ENCODE assay signal across 12 cellular contexts in genomic region chr21:44942566-44942965, GRCh38. TPM values are rescaled to one million over a fixed set of nuclear protein-coding genes. Genes with fewer than 3 reads are reported as not detected.
DNase-seq lines count a peak whose midpoint lies in the region; ATAC-seq, FAIRE-seq and TF ChIP-seq lines count a peak whose summit lies in the region.
"Had no signal": no experiment of that assay in that cellular context is flagged by ENCODE, and none has a peak within 500 bp of the region (broad histone marks: within the 10 kb centered on the region; RNA-seq: fewer than 3 reads in every experiment).

No MANE protein-coding gene starts in this region.

- H3K27me3 Mint-ChIP-seq in CD4-positive, CD25-positive, alpha-beta regulatory T cell = no peaks in the 10 kb centered on the region
- H3K27me3 Mint-ChIP-seq in activated naive CD8-positive, alpha-beta T cell = no peaks in the 10 kb centered on the region
- no peaks in the 10 kb centered on the region for H3K27me3 Mint-ChIP-seq in neural crest cell (ENCODE audit: low read depth)

- peaks cover 11% of the 10 kb centered on the region for H3K36me3 Mint-ChIP-seq in CD4-positive, CD25-positive, alpha-beta regulatory T cell
- no peaks in the 10 kb centered on the region for H3K36me3 Mint-ChIP-seq in activated naive CD8-positive, alpha-beta T cell
- no peaks in the 10 kb centered on the region for H3K36me3 Mint-ChIP-seq in neural crest cell (ENCODE audit: low read depth)

- H3K4me3 Mint-ChIP-seq in CD4-positive, CD25-positive, alpha-beta regulatory T cell = peak overlapping the region; percentile 85 to 94 (median 88)
- H3K4me3 Mint-ChIP-seq in activated naive CD8-positive, alpha-beta T cell = peak overlapping the region; percentile 96
- peak overlapping the region; percentile 90 for H3K4me3 Mint-ChIP-seq in neural crest cell

- peak; percentile 74 for FAIRE-seq in GM12891 (lab: Jason Lieb, UNC)

- H3K27ac Mint-ChIP-seq in CD4-positive, CD25-positive, alpha-beta regulatory T cell = peak overlapping the region; percentile 54 to 88 (median 78)
- H3K27ac Mint-ChIP-seq in activated naive CD8-positive, alpha-beta T cell = no peak overlapping the region
- H3K27ac Mint-ChIP-seq in neural crest cell (ENCODE audit: unreplicated experiment) = no peak overlapping the region

- peaks cover 0 to 1% (median 0%) of the 10 kb centered on the region in 7 donors for H3K9me3 Mint-ChIP-seq in CD4-positive, CD25-positive, alpha-beta regulatory T cell
- no peaks in the 10 kb centered on the region for H3K9me3 Mint-ChIP-seq in activated naive CD8-positive, alpha-beta T cell (ENCODE audit: low read depth)
- no peaks in the 10 kb centered on the region for H3K9me3 Mint-ChIP-seq in neural crest cell

- H3K27ac ChIP-seq in CD4-positive, CD25-positive, alpha-beta regulatory T cell (ENCODE audit: insufficient read depth, low read length, poor library complexity, severe bottlenecking) = no peak overlapping the region
- H3K27ac ChIP-seq: body of pancreas had no signal

- no peaks in the 10 kb centered on the region for H3K27me3 ChIP-seq in CD4-positive, CD25-positive, alpha-beta regulatory T cell (ENCODE audit: control insufficient read depth, insufficient read depth, low read length)
- H3K27me3 ChIP-seq: body of pancreas had no signal

- H3K9me3 ChIP-seq in CD4-positive, CD25-positive, alpha-beta regulatory T cell (ENCODE audit: control insufficient read depth in 2 of 2, low read length in 2 of 2) = no peaks in the 10 kb centered on the region
- H3K9me3 ChIP-seq: body of pancreas had no signal

- H3K4me3 ChIP-seq in CD4-positive, CD25-positive, alpha-beta regulatory T cell (ENCODE audit: low read depth, low read length) = no peak overlapping the region
- H3K4me3 ChIP-seq: body of pancreas had no signal

- TF ChIP-seq CTCF in neural crest cell (conservative IDR thresholded peaks at IDR 0.05) = no peak

- H3K4me1 ChIP-seq in CD4-positive, CD25-positive, alpha-beta regulatory T cell (ENCODE audit: control insufficient read depth, insufficient read depth, low read length, poor library complexity, severe bottlenecking) = peaks cover 30% of the 10 kb centered on the region

- H3K4me1 Mint-ChIP-seq in CD4-positive, CD25-positive, alpha-beta regulatory T cell = peaks cover 14 to 63% (median 33%) of the 10 kb centered on the region in 4 donors
- peaks cover 44% of the 10 kb centered on the region for H3K4me1 Mint-ChIP-seq in activated naive CD8-positive, alpha-beta T cell (ENCODE audit: low read depth)
- H3K4me1 Mint-ChIP-seq in neural crest cell = peaks cover 26% of the 10 kb centered on the region

- no peak for DNase-seq in CD4-positive, CD25-positive, alpha-beta regulatory T cell
- DNase-seq in GM12891 (ENCODE audit: insufficient read length, low spot score) = no peak
- DNase-seq in neural crest cell (ENCODE audit: low read depth, low spot score) = no peak
- no peak for DNase-seq in germinal center (ENCODE audit: low spot score)
- DNase-seq: body of pancreas, hypothalamus, NCI-H1694, NCI-H446, OCI-M1 had no signal

- H3K36me3 ChIP-seq in CD4-positive, CD25-positive, alpha-beta regulatory T cell (ENCODE audit: control insufficient read depth, insufficient read depth, low read length) = peaks cover 14% of the 10 kb centered on the region

- no peak for ATAC-seq in CD4-positive, CD25-positive, alpha-beta regulatory T cell (ENCODE audit: low read depth in 2 of 2)
- ATAC-seq in GM18858 (IDR thresholded peaks at IDR 0.05; ENCODE audit: unreplicated experiment) (no peak), GM18498 (IDR thresholded peaks at IDR 0.05; ENCODE audit: unreplicated experiment) (no peak)
- ATAC-seq: body of pancreas had no signal

- no peak for TF ChIP-seq POLR2A in GM12891 (IDR thresholded peaks at IDR 0.05; ENCODE audit: low read depth, low read length)

TF ChIP-seq in GM12891, 5 proteins besides CTCF, POLR2A, EP300 and RAD21:
- TF ChIP-seq POU2F2 (IDR thresholded peaks at IDR 0.05; ENCODE audit: low read depth, low read length) (no peak), TAF1 (IDR thresholded peaks at IDR 0.05; ENCODE audit: low read depth, low read length) (no peak), SPI1 (IDR thresholded peaks at IDR 0.05; ENCODE audit: low read depth, low read length) (no peak), PAX5 (IDR thresholded peaks at IDR 0.05; ENCODE audit: insufficient read depth, low read length, severe bottlenecking) (no peak), POLR2AphosphoS5 (IDR thresholded peaks at IDR 0.05; ENCODE audit: low read depth, low read length) (no peak)

RNA-seq across cellular contexts. Expression of gene SLX9, which starts 2.7 kb away (rescaled TPM):
- total RNA-seq in CD4-positive, CD25-positive, alpha-beta regulatory T cell = 21.8 TPM
- polyA plus RNA-seq in CD4-positive, CD25-positive, alpha-beta regulatory T cell = 10 to 100 TPM in 3 of 4 donors, 1 to 10 TPM in 1; 7.6 to 12.0 (median 10.0) TPM
- 28.2 TPM for polyA plus RNA-seq in GM12891 (2012; ENCODE audit: low read depth, missing spikeins)
- 40.5 and 42.3 TPM in 2 replicates for total RNA-seq in neural crest cell

RNA-seq across cellular contexts. Expression of gene ITGB2, which starts 21.9 kb away (rescaled TPM):
- total RNA-seq in CD4-positive, CD25-positive, alpha-beta regulatory T cell = 411 TPM
- 100 to 1,000 TPM; 415 to 519 (median 446) TPM for polyA plus RNA-seq in CD4-positive, CD25-positive, alpha-beta regulatory T cell
- 62.1 TPM for polyA plus RNA-seq in GM12891 (2012; ENCODE audit: low read depth, missing spikeins)
- total RNA-seq in neural crest cell = 0.84 and 0.89 TPM in 2 replicates

Comparison
In these comparisons a context has a peak if more than half of its experiments do, and no peak if none do; other contexts are left out.
1. H3K27ac Mint-ChIP-seq: peak in CD4-positive, CD25-positive, alpha-beta regulatory T cell (3 of 3); none in activated naive CD8-positive, alpha-beta T cell (single experiment) and neural crest cell (single experiment).
2. RNA of gene ITGB2, which starts 21.9 kb away (total RNA-seq): 411 TPM in CD4-positive, CD25-positive, alpha-beta regulatory T cell (single experiment); 0.84 to 0.89 TPM in neural crest cell; every median in the first group is over 100 times any median in the second.
3. Peak in every context shown above with its lines, with median percentiles within 50 percentile points of each other: H3K4me3 Mint-ChIP-seq.